29 cellular contexts compared by ENCODE assay signal in the genomic region with DNA sequence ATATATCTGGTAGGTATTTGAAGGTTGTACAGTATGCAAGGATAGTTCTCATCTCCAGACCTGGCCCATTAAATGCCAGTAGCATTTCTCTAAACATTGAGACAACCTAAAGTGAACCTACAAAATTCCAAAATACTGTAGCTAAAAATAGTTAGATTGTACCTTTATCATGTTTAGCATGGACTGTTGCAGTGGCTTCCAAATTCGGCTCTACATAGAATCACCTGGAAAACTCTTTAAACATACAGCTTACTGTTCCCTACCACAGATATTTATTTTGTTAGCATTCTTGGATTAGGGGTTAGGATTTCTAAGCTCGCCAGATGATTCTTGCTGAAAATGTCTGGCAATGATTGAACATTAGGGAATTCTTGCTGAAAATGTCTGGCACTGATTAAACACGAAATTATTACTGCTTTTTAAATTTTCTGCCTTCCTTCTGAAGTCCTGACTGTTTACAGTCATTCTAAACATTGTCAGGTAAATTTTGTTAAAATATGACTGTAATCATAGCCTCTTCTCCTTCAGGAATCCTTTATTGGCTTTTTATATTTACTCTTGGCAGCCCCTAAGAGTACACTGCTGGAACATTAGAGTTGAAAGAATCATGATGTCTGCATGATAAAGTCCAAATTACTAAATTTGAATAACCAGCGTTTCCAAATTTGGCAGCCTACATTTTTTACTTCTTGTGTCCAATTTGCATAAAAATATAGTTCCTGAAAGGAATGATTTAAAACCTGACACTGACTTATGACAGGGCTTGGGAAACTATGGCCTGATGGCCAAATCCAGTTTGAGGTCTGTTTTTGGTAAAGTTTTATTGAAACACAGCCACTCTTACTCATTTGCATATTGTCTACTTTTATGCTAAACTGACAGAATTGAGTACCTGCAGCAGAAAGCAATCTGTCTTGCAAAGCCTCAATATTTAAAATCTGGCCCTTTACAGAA. TPM values are rescaled to one million over a fixed set of nuclear protein-coding genes. Genes with fewer than 3 reads are reported as not detected.
DNase-seq lines count a peak whose midpoint lies in the region; ATAC-seq, FAIRE-seq and TF ChIP-seq lines count a peak whose summit lies in the region.
"Had no signal": no experiment of that assay in that cellular context is flagged by ENCODE, and none has a peak within 500 bp of the region (broad histone marks: within the 10 kb centered on the region; RNA-seq: fewer than 3 reads in every experiment).

No MANE protein-coding gene starts in this region.

- no peak for ATAC-seq in GM12878
- ATAC-seq in HG03442 (IDR thresholded peaks at IDR 0.05; ENCODE audit: unreplicated experiment): no peak
- ATAC-seq in HG03378 (IDR thresholded peaks at IDR 0.05; ENCODE audit: unreplicated experiment): no peak
- ATAC-seq: activated naive CD8-positive, alpha-beta T cell treated with anti-CD3 and anti-CD28 coated beads, Interleukin-2, amount 50 U/mL, for 24 hours; body of pancreas; lower lobe of right lung; mucosa of descending colon; natural killer cell; stimulated activated effector memory CD8-positive, alpha-beta T cell treated with anti-CD3 and anti-CD28 coated beads, Interleukin-12 subunit alpha, Interleukin-12 subunit beta, amount 100 ng/mL, for 72 hours; WTC11 had no signal

- TF ChIP-seq CTCF in GM12878 (IDR thresholded peaks at IDR 0.05 in 2 of 3, conservative IDR thresholded peaks at IDR 0.05 in 1 of 3; ENCODE audit: control insufficient read depth in 2 of 3, extremely low read depth in 1 of 3, insufficient read depth in 1 of 3, low read depth in 3 of 3, low read length in 3 of 3) (no peak), left ventricle myocardium inferior (IDR thresholded peaks at IDR 0.05; ENCODE audit: borderline replicate concordance) (no peak)

- TF ChIP-seq POLR2A in GM12891 (IDR thresholded peaks at IDR 0.05; ENCODE audit: low read depth, low read length) (no peak), GM12878 (IDR thresholded peaks at IDR 0.05; ENCODE audit: low read depth, low read length) (no peak)

- H3K4me1 ChIP-seq in GM12878 (ENCODE audit: control insufficient read depth, insufficient read depth, low read length): peaks cover 3% of the 10 kb centered on the region; the same call in 1 of the 2 replicates
- peaks cover 61% of the 10 kb centered on the region for H3K4me1 ChIP-seq in left ventricle myocardium inferior
- H3K4me1 ChIP-seq: BLaER1, SJCRH30 had no signal

- intact Hi-C loops in GM12878 (cut with micrococcal nuclease; ENCODE audit: unreplicated experiment) (no loop called here), left ventricle myocardium inferior (cut with micrococcal nuclease) (no loop called here)

- H3K9me3 ChIP-seq in GM12878 (replicated peaks; ENCODE audit: control insufficient read depth, insufficient read depth, low read length): no peaks in the 10 kb centered on the region; the same call in 2 of the 3 replicates
- H3K9me3 ChIP-seq in left ventricle myocardium inferior (replicated peaks): no peaks in the 10 kb centered on the region
- H3K9me3 ChIP-seq: BLaER1, body of pancreas, esophagus squamous epithelium, HAP-1, lower lobe of right lung, mucosa of descending colon, SJCRH30 had no signal

- RAD21 ChIA-PET in GM12878 (lab: Charles Lee; ENCODE audit: unreplicated experiment): no interaction called here

- H3K79me2 ChIP-seq in GM12878 (ENCODE audit: control insufficient read depth, insufficient read depth, low read length): peaks cover 82% of the 10 kb centered on the region

- peaks cover 0 to 6% of the 10 kb centered on the region in 2 experiments; a peak in 2 of 4 replicates for H3K36me3 ChIP-seq in GM12878 (ENCODE audit: control insufficient read depth in 2 of 2, insufficient read depth in 2 of 2, low read length in 1 of 2)
- H3K36me3 ChIP-seq in left ventricle myocardium inferior: no peaks in the 10 kb centered on the region
- H3K36me3 ChIP-seq: HAP-1, lower lobe of right lung, SJCRH30 had no signal

- POLR2A ChIA-PET in GM12878 (lab: Charles Lee): no interaction called here

- WGBS in GM12878 (ENCODE audit: insufficient coverage, insufficient replicate concordance, low lambda C conversion rate, missing lambda C conversion rate): 60% methylated on average over 4 of the region's 4 CpGs

- H3K27me3 ChIP-seq in GM12878 (replicated peaks in 1 of 2; ENCODE audit: control insufficient read depth in 2 of 2, insufficient read depth in 2 of 2, low read length in 1 of 2) (no peaks in the 10 kb centered on the region), left ventricle myocardium inferior (ENCODE audit: low read depth) (no peaks in the 10 kb centered on the region)
- H3K27me3 ChIP-seq: BLaER1, body of pancreas, esophagus squamous epithelium, SJCRH30 had no signal

- H3K27ac ChIP-seq in GM12878 (ENCODE audit: control insufficient read depth, insufficient read depth): no peak overlapping the region
- peak overlapping the region; percentile 58 for H3K27ac ChIP-seq in left ventricle myocardium inferior (replicated peaks)
- H3K27ac ChIP-seq: BLaER1, esophagus squamous epithelium, lower lobe of right lung, SJCRH30 had no signal

- H4K20me1 ChIP-seq in GM12878 (ENCODE audit: control insufficient read depth, insufficient read depth): no peaks in the 10 kb centered on the region

- H3K4me3 ChIP-seq in GM12878: no peak overlapping the region
- H3K4me3 ChIP-seq in left ventricle myocardium inferior: peak overlapping the region; percentile 3
- H3K4me3 ChIP-seq: BLaER1, body of pancreas, esophagus squamous epithelium, HAP-1, lower lobe of right lung, mucosa of descending colon, SJCRH30 had no signal

- SMC1A ChIA-PET in GM12878 (lab: Charles Lee; ENCODE audit: uncharacterized antibody, unreplicated experiment): interaction anchor here (0.7 to 1.3 kb wide), 2 partner anchors 18 to 156 kb away, joined by 3 read pairs; no protein-coding TSS in a partner anchor

- H3K9ac ChIP-seq in GM12878 (ENCODE audit: control insufficient read depth, insufficient read depth, low read length): no peak overlapping the region
- H3K9ac ChIP-seq: BLaER1 had no signal

- FAIRE-seq in GM12891 (lab: Jason Lieb, UNC): peak; percentile 13
- no peak for FAIRE-seq in GM12878 (lab: Jason Lieb, UNC)

- in situ Hi-C loops in GM12878 (cut with MboI): no loop called here

- TF ChIP-seq RAD21 in GM12878 (IDR thresholded peaks at IDR 0.05; ENCODE audit: insufficient read depth, low read depth, low read length): no peak

- no TSS peak for BruUV-seq in GM12878 (replicated peaks; lab: Mats Ljungman, UMichigan)

- CTCF ChIA-PET in GM12878 (lab: Yijun Ruan, JAX): no interaction called here

- DNase-seq in AG20443 (ENCODE audit: low spot score): peak; percentile 17
- DNase-seq in GM12891 (ENCODE audit: insufficient read length, low spot score): no peak
- no peak for DNase-seq in GM12878 (ENCODE audit: low read depth, low spot score)
- no peak for DNase-seq in left ventricle myocardium inferior
- DNase-seq in mesenteric fat pad (ENCODE audit: low spot score): no peak
- no peak for DNase-seq in activated CD4-positive, CD25-positive, alpha-beta regulatory T cell (lab: John Stamatoyannopoulos, UW)
- DNase-seq: activated CD4-positive, alpha-beta T cell treated with anti-CD3 and anti-CD28 coated beads, Interleukin-2, amount 50 U/mL, for 4 hours; activated naive CD4-positive, alpha-beta T cell; activated naive CD8-positive, alpha-beta T cell treated with anti-CD3 and anti-CD28 coated beads, Interleukin-2, amount 50 U/mL, for 24 hours; activated T-cell treated with anti-CD3 and anti-CD28 coated beads, Interleukin-2, amount 50 U/mL, for 48 hours; body of pancreas; DMS 273 treated with DMSO at 0.1 percent for 48 hours; esophagus squamous epithelium; islet precursor cell; lower lobe of right lung; mucosa of descending colon; MV-4-11; natural killer cell; NCI-H146; occipital lobe; SJCRH30; substantia nigra; T1000 had no signal

- TF ChIP-seq EP300 in GM12878 (IDR thresholded peaks at IDR 0.05; ENCODE audit: borderline replicate concordance in 1 of 2, control insufficient read depth in 1 of 2, low read depth in 2 of 2, low read length in 2 of 2): no peak

- no peak overlapping the region for H2AFZ ChIP-seq in GM12878 (ENCODE audit: control insufficient read depth, low read depth, low read length)

- no peak overlapping the region for H3K4me2 ChIP-seq in GM12878 (ENCODE audit: control insufficient read depth, insufficient read depth)
- H3K4me2 ChIP-seq: BLaER1 had no signal

RNA-seq across cellular contexts. Expression of a gene that starts 40.3 kb away (rescaled TPM):
- polyA plus RNA-seq in GM12891 (2012; ENCODE audit: low read depth, missing spikeins): 24.4 TPM
- 83.0 and 89.3 TPM in 2 replicates for total RNA-seq in GM12878 (2013; cell fraction: nucleolus; rRNA removed)
- total RNA-seq in GM12878 (2014; rRNA removed) (42.6 and 45.6 TPM in 2 replicates), GM12878 (2014; rRNA removed; fragmentation: Illumina TruSeq; extraction: Trizol) (42.7 and 43.9 TPM in 2 replicates), GM12878 (2021) (50.7 and 55.1 TPM in 2 replicates), left ventricle myocardium inferior (47.9 TPM), mesenteric fat pad (79.5 TPM)
- polyA plus RNA-seq in GM12878 (2011; ENCODE audit: low read depth): 24.6 TPM
- polyA plus RNA-seq in GM12878 (2011; rRNA removed) (34.2 and 51.1 TPM in 2 replicates), GM12878 (2014; fragmentation: Illumina TruSeq; extraction: Trizol) (50.5 and 60.6 TPM in 2 replicates), GM12878 (2014; fragmentation: Nextera tagmentation; extraction: Ambion mirVana) (10 to 100 TPM; 30.2 to 36.2 TPM), GM12878 (2014; rRNA removed) (20.8 and 24.8 TPM in 2 replicates), GM12878 (2016; fragmentation: Nextera tagmentation; extraction: Ambion mirVana) (10 to 100 TPM; 64.9 to 65.3 TPM)
- polyA plus RNA-seq in GM12878 (2011; cell fraction: cytosol; rRNA removed): 12.6 and 16.9 TPM in 2 replicates
- polyA plus RNA-seq in GM12878 (2011; cell fraction: nucleus; rRNA removed): 9.5 and 10.9 TPM in 2 replicates
- 35.2 and 38.3 TPM in 2 replicates for polyA plus RNA-seq in GM12878 (2012)
- 40.1 and 55.3 TPM in 2 replicates for polyA minus RNA-seq in GM12878 (2011; rRNA and poly(A)+ RNA removed)
- 23.3 and 29.0 TPM in 2 replicates for polyA minus RNA-seq in GM12878 (2011; cell fraction: cytosol; rRNA and poly(A)+ RNA removed)
- polyA minus RNA-seq in GM12878 (2011; cell fraction: nucleus; rRNA and poly(A)+ RNA removed): 30.6 and 58.7 TPM in 2 replicates

RNA-seq across cellular contexts. Expression of a gene that starts 40.7 kb away (rescaled TPM):
- 19.9 TPM for polyA plus RNA-seq in GM12891 (2012; ENCODE audit: low read depth, missing spikeins)
- 53.8 and 60.1 TPM in 2 replicates for total RNA-seq in GM12878 (2013; cell fraction: nucleolus; rRNA removed)
- total RNA-seq in GM12878 (2014; rRNA removed) (13.8 and 19.2 TPM in 2 replicates), GM12878 (2014; rRNA removed; fragmentation: Illumina TruSeq; extraction: Trizol) (25.1 and 26.1 TPM in 2 replicates), GM12878 (2021) (16.4 and 19.1 TPM in 2 replicates), left ventricle myocardium inferior (25.1 TPM), mesenteric fat pad (26.9 TPM)
- polyA plus RNA-seq in GM12878 (2011; ENCODE audit: low read depth): 8.1 TPM
- polyA plus RNA-seq in GM12878 (2011; rRNA removed) (34.3 and 67.2 TPM in 2 replicates), GM12878 (2014; fragmentation: Illumina TruSeq; extraction: Trizol) (31.9 and 32.6 TPM in 2 replicates), GM12878 (2014; fragmentation: Nextera tagmentation; extraction: Ambion mirVana) (10 to 100 TPM; 34.7 to 40.8 TPM), GM12878 (2014; rRNA removed) (12.6 and 24.5 TPM in 2 replicates), GM12878 (2016; fragmentation: Nextera tagmentation; extraction: Ambion mirVana) (10 to 100 TPM; 30.7 to 33.8 TPM)
- polyA plus RNA-seq in GM12878 (2011; cell fraction: cytosol; rRNA removed): 10.1 and 11.6 TPM in 2 replicates
- 25.2 and 26.0 TPM in 2 replicates for polyA plus RNA-seq in GM12878 (2011; cell fraction: nucleus; rRNA removed)
- 23.8 and 25.3 TPM in 2 replicates for polyA plus RNA-seq in GM12878 (2012)
- polyA minus RNA-seq in GM12878 (2011; rRNA and poly(A)+ RNA removed): 13.2 and 17.4 TPM in 2 replicates
- polyA minus RNA-seq in GM12878 (2011; cell fraction: cytosol; rRNA and poly(A)+ RNA removed): 4.3 and 9.0 TPM in 2 replicates
- polyA minus RNA-seq in GM12878 (2011; cell fraction: nucleus; rRNA and poly(A)+ RNA removed): 17.3 and 23.0 TPM in 2 replicates
